Comparison of ENCODE assay signal across 8 cellular contexts in the genomic region with DNA sequence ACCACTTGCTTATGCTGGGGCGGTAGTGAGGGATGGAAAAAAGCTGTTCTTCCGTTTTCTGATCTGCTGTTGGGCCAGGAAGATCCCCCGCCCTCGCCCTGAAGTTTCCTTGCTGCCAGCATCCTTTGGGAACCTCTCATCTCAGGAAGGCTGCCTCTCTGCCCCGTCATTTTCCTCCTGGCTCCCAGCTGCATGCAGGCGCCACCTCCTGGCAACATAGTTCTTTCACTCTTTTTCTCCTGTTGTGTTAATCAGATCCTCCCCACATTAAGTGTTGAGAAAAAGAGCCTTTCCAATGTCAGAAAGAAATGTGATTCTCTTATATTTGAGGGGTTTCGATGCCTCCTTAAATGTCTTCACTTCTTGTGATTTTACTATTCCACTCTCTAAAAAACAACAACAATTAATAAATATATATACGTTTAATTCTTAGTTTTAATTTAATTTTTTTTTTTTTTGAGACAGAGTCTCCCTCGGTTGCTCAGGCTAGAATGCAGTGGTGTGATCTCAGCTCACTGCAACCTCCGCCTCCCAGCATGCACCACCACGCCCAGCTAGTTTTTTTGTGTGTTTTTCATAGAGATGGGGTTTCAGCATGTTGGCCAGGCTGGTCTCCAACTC.
DNase-seq lines count a peak whose midpoint lies in the region; ATAC-seq and TF ChIP-seq lines count a peak whose summit lies in the region.

No MANE protein-coding gene starts in this region.

- TF ChIP-seq POLR2A in erythroblast (IDR thresholded peaks at IDR 0.05; ENCODE audit: low read length) (no peak), suprapubic skin (IDR thresholded peaks at IDR 0.05) (no peak)

- ATAC-seq in naive thymus-derived CD8-positive, alpha-beta T cell: peak; percentile 59 to 70

- TF ChIP-seq CTCF in suprapubic skin (IDR thresholded peaks at IDR 0.05): peak; percentile 59 to 61

- TF ChIP-seq EP300 in suprapubic skin (IDR thresholded peaks at IDR 0.05): no peak

- 25% methylated on average over 11 of the region's 11 CpGs for WGBS in suprapubic skin

- no peak overlapping the region for H3K4me3 ChIP-seq in suprapubic skin

- peak overlapping the region in 7 of 10 donors; percentile 9 to 90 (median 65) for H3K27ac Mint-ChIP-seq in naive thymus-derived CD8-positive, alpha-beta T cell

- peaks cover 3 to 12% (median 7%) of the 10 kb centered on the region in 4 donors for H3K4me1 Mint-ChIP-seq in naive thymus-derived CD8-positive, alpha-beta T cell

- no peaks in the 10 kb centered on the region for H3K9me3 ChIP-seq in suprapubic skin

- H3K36me3 ChIP-seq in suprapubic skin: no peaks in the 10 kb centered on the region

- DNase-seq in SIG-M5 treated with dmso at 0.1 percent for 504 hours (lab: John Stamatoyannopoulos, UW; ENCODE audit: unreplicated experiment) (peak; percentile 53), SIG-M5 (lab: John Stamatoyannopoulos, UW) (no peak), HUDEP-2 (lab: John Stamatoyannopoulos, UW; ENCODE audit: unreplicated experiment in 76 of 76) (peak in 57 of 76 experiments; percentile 9 to 74 (median 43)), NOMO-1 treated with DMSO at 0.1 percent for 48 hours (lab: John Stamatoyannopoulos, UW; ENCODE audit: unreplicated experiment) (peak; percentile 44), erythroblast (lab: John Stamatoyannopoulos, UW) (peak; percentile 57 to 73), suprapubic skin (ENCODE audit: low spot score in 2 of 2) (peak; percentile 83 to 84)
- peak; percentile 16 for DNase-seq in activated CD8-positive, alpha-beta memory T cell treated with anti-CD3 and anti-CD28 coated beads, Interleukin-2, amount 50 U/mL, for 1 hour (ENCODE audit: extremely low read depth)
- peak; percentile 28 to 76 (median 50) for DNase-seq in naive thymus-derived CD8-positive, alpha-beta T cell

- no peaks in the 10 kb centered on the region for H3K27me3 ChIP-seq in suprapubic skin

- peak overlapping the region in 3 of 10 donors; percentile 16 to 39 (median 24) for H3K4me3 Mint-ChIP-seq in naive thymus-derived CD8-positive, alpha-beta T cell

- H3K9me3 Mint-ChIP-seq in naive thymus-derived CD8-positive, alpha-beta T cell: no peaks in the 10 kb centered on the region

- H3K27ac ChIP-seq in suprapubic skin: no peak overlapping the region

- no peaks in the 10 kb centered on the region for H3K27me3 Mint-ChIP-seq in naive thymus-derived CD8-positive, alpha-beta T cell

- no peaks in the 10 kb centered on the region for H3K4me1 ChIP-seq in suprapubic skin

- peaks cover 0 to 8% (median 2%) of the 10 kb centered on the region in 3 donors for H3K36me3 Mint-ChIP-seq in naive thymus-derived CD8-positive, alpha-beta T cell

- POLR2A ChIA-PET in naive thymus-derived CD8-positive, alpha-beta T cell (lab: Charles Lee): interaction anchor here (1.5 to 4.2 kb wide), 2 partner anchors 13 to 167 kb away, joined by 3 to 31 read pairs; no protein-coding TSS in a partner anchor
